Comparison of ENCODE assay signal across 15 cellular contexts in genomic region chr22:27318516-27318915, GRCh38.
A peak's percentile ranks its signal among the peaks of the same experiment; 100 is the strongest.
DNase-seq lines count a peak whose midpoint lies in the region; ATAC-seq and TF ChIP-seq lines count a peak whose summit lies in the region.
"Had no signal": no experiment of that assay in that cellular context is flagged by ENCODE, and none has a peak within 500 bp of the region (broad histone marks: within the 10 kb centered on the region; RNA-seq: fewer than 3 reads in every experiment).

No MANE protein-coding gene starts in this region.

- H3K36me3 ChIP-seq in SK-N-MC (ENCODE audit: insufficient read depth, low read length) (no peaks in the 10 kb centered on the region), psoas muscle (ENCODE audit: insufficient read depth in 1 of 2, low read depth in 1 of 2) (no peaks in the 10 kb centered on the region), gastrocnemius medialis (no peaks in the 10 kb centered on the region)
- H3K36me3 ChIP-seq: SJCRH30, thyroid gland had no signal

- ATAC-seq in psoas muscle (peak in 3 of 4 donors; percentile 37 to 74 (median 59)), gastrocnemius medialis (no peak)
- ATAC-seq: activated naive CD4-positive, alpha-beta T cell treated with anti-CD3 and anti-CD28 coated beads, Interleukin-2, amount 50 U/mL, for 72 hours had no signal

- intact Hi-C loops in psoas muscle (cut with DNase I), result no loop called here
- intact Hi-C loops in gastrocnemius medialis (cut with DNase I; ENCODE audit: low total_unique reads), result no loop called here

- H3K27me3 ChIP-seq in psoas muscle (ENCODE audit: insufficient read depth in 3 of 3, low read length in 2 of 3) (peaks cover 0 to 27% (median 2%) of the 10 kb centered on the region in 3 donors), gastrocnemius medialis (peaks cover 8 to 20% (median 17%) of the 10 kb centered on the region in 3 donors)
- H3K27me3 ChIP-seq: SJCRH30, thyroid gland had no signal

- no peak for TF ChIP-seq POLR2A in gastrocnemius medialis (IDR thresholded peaks at IDR 0.05)

- H3K4me1 ChIP-seq in psoas muscle (peaks cover 11% of the 10 kb centered on the region), gastrocnemius medialis (peaks cover 10 to 11% of the 10 kb centered on the region in 2 donors)
- H3K4me1 ChIP-seq: SJCRH30, thyroid gland had no signal

- peak overlapping the region; percentile 75 for H3K4me3 ChIP-seq in SK-N-MC
- H3K4me3 ChIP-seq in fibroblast of villous mesenchyme (ENCODE audit: low read depth, low read length), result no peak overlapping the region
- no peak overlapping the region for H3K4me3 ChIP-seq in psoas muscle
- H3K4me3 ChIP-seq in gastrocnemius medialis, result no peak overlapping the region
- H3K4me3 ChIP-seq in coronary artery, result no peak overlapping the region
- H3K4me3 ChIP-seq: SJCRH30, thyroid gland had no signal

- 35 to 47% (median 37%) methylated on average over 3 of the region's 3 CpGs for WGBS in psoas muscle, 3 donors

- in situ Hi-C loops in gastrocnemius medialis (cut with MboI; ENCODE audit: low sequenced_read_pairs in 4 of 4), result no loop called here

- peaks cover 3% of the 10 kb centered on the region; the same call in 1 of the 2 replicates for H3K9me3 ChIP-seq in SK-N-MC (ENCODE audit: low read depth, low read length)
- no peaks in the 10 kb centered on the region for H3K9me3 ChIP-seq in psoas muscle
- H3K9me3 ChIP-seq in gastrocnemius medialis, result no peaks in the 10 kb centered on the region
- H3K9me3 ChIP-seq: thyroid gland had no signal

- no peak for TF ChIP-seq CTCF in fibroblast of villous mesenchyme (IDR thresholded peaks at IDR 0.05; ENCODE audit: insufficient read depth, low read depth, low read length)
- TF ChIP-seq CTCF in psoas muscle (IDR thresholded peaks at IDR 0.05), result no peak
- no peak for TF ChIP-seq CTCF in gastrocnemius medialis (IDR thresholded peaks at IDR 0.05 in 4 of 5, conservative IDR thresholded peaks at IDR 0.05 in 1 of 5)
- no peak for TF ChIP-seq CTCF in coronary artery (IDR thresholded peaks at IDR 0.05)

- peak overlapping the region; percentile 97 for H3K27ac ChIP-seq in SK-N-MC
- H3K27ac ChIP-seq in psoas muscle, result no peak overlapping the region
- no peak overlapping the region for H3K27ac ChIP-seq in gastrocnemius medialis
- no peak overlapping the region for H3K27ac ChIP-seq in coronary artery
- H3K27ac ChIP-seq: SJCRH30, thyroid gland had no signal

- no peak overlapping the region for H3K9ac ChIP-seq in SK-N-MC (ENCODE audit: insufficient read length)

- DNase-seq in GM04504 (ENCODE audit: low read depth), result peak; percentile 37
- peak; percentile 99 for DNase-seq in SK-N-MC (ENCODE audit: low read depth, low spot score)
- DNase-seq in fibroblast of villous mesenchyme (ENCODE audit: low read depth), result peak; percentile 69
- DNase-seq in psoas muscle, result no peak
- DNase-seq in gastrocnemius medialis, result no peak
- no peak for DNase-seq in activated CD4-positive, alpha-beta T cell treated with anti-CD3 and anti-CD28 coated beads for 1 hour
- no peak for DNase-seq in coronary artery (ENCODE audit: low spot score)
- DNase-seq in NK-92 treated with Interleukin-12 subunit alpha and Interleukin-12 subunit beta, amount 100 ng/mL, for 24 hours (lab: John Stamatoyannopoulos, UW), result no peak
- DNase-seq: activated CD4-positive, alpha-beta T cell treated with anti-CD3 and anti-CD28 coated beads, Interleukin-2, amount 10 ng/mL, durations not matched to agents 24 days and 14 days; DMS79 treated with DMSO at 0.1 percent for 48 hours; NCI-H1930; SJCRH30; stimulated activated CD4-positive, alpha-beta T cell treated with anti-CD3 and anti-CD28 coated beads, Interleukin-2, amount 100 ng/mL, for 48 hours; thyroid gland had no signal

Comparison
In these comparisons a context has a peak if more than half of its experiments do, and no peak if none do; other contexts are left out.
1. DNase-seq: peak in GM04504 (single experiment), SK-N-MC (single experiment) and fibroblast of villous mesenchyme (single experiment); none in psoas muscle (0 of 2), gastrocnemius medialis (0 of 2), activated CD4-positive, alpha-beta T cell treated with anti-CD3 and anti-CD28 coated beads for 1 hour (single experiment), coronary artery (single experiment) and NK-92 treated with Interleukin-12 subunit alpha and Interleukin-12 subunit beta, amount 100 ng/mL, for 24 hours (single experiment).
2. ATAC-seq: peak in psoas muscle (3 of 4); none in gastrocnemius medialis (0 of 2).